9 cellular contexts compared by ENCODE assay signal in genomic region chr6:137637161-137637560, GRCh38.
DNase-seq lines count a peak whose midpoint lies in the region; ATAC-seq, FAIRE-seq and TF ChIP-seq lines count a peak whose summit lies in the region.
"Had no signal": no experiment of that assay in that cellular context is flagged by ENCODE, and none has a peak within 500 bp of the region (broad histone marks: within the 10 kb centered on the region; RNA-seq: fewer than 3 reads in every experiment).

No MANE protein-coding gene starts in this region.

- no peaks in the 10 kb centered on the region for H3K9me3 ChIP-seq in kidney (ENCODE audit: control insufficient read depth in 1 of 2, low read length in 2 of 2)

- ATAC-seq in GM18502 (IDR thresholded peaks at IDR 0.05; ENCODE audit: poor library complexity, unreplicated experiment) (peak; percentile 45), sciatic nerve (peak; percentile 94), GM19455 (IDR thresholded peaks at IDR 0.05; ENCODE audit: unreplicated experiment) (no peak), HG03565 (IDR thresholded peaks at IDR 0.05; ENCODE audit: unreplicated experiment) (no peak)

- no peaks in the 10 kb centered on the region for H3K4me1 ChIP-seq in kidney (ENCODE audit: control insufficient read depth in 1 of 2, insufficient read depth in 1 of 2, low read depth in 1 of 2, low read length in 2 of 2)

- no peaks in the 10 kb centered on the region for H3K36me3 ChIP-seq in kidney (ENCODE audit: control insufficient read depth in 1 of 2, insufficient read depth in 2 of 2, low read length in 2 of 2)

- TF ChIP-seq CTCF in kidney (IDR thresholded peaks at IDR 0.05; ENCODE audit: borderline replicate concordance, extremely low read depth, insufficient read depth) = no peak

- H3K9ac ChIP-seq in kidney (ENCODE audit: low read length in 2 of 2) = no peak overlapping the region

- FAIRE-seq in kidney (lab: Jason Lieb, UNC) = no peak

- no peak overlapping the region for H3K27ac ChIP-seq in kidney (ENCODE audit: low read depth in 2 of 2, low read length in 2 of 2)

- intact Hi-C loops in sciatic nerve (cut with DNase I) (no loop called here), kidney (cut with DNase I) (no loop called here)

- peak; percentile 11 for DNase-seq in NCI-H460 (ENCODE audit: extremely low read depth, low read depth)
- peak; percentile 81 for DNase-seq in epidermal melanocyte (ENCODE audit: insufficient read length, low spot score)
- no peak for DNase-seq in sciatic nerve (ENCODE audit: low spot score)
- no peak for DNase-seq in activated CD4-positive, alpha-beta T cell treated with anti-CD3 and anti-CD28 coated beads for 48 hours
- DNase-seq in kidney = no peak
- DNase-seq: KG1 had no signal

- H3K4me3 ChIP-seq in kidney (ENCODE audit: low read length in 2 of 2) = no peak overlapping the region

Comparison
In these comparisons a context has a peak if more than half of its experiments do, and no peak if none do; other contexts are left out.
1. ATAC-seq: peak in GM18502 (single experiment) and sciatic nerve (single experiment); none in GM19455 (single experiment) and HG03565 (single experiment).
2. DNase-seq: peak in NCI-H460 (single experiment) and epidermal melanocyte (single experiment); none in sciatic nerve (single experiment), activated CD4-positive, alpha-beta T cell treated with anti-CD3 and anti-CD28 coated beads for 48 hours (single experiment) and kidney (single experiment).